Comparison of ENCODE assay signal across 8 cellular contexts in genomic region chrX:69615323-69615722, GRCh38. TPM values are rescaled to one million over a fixed set of nuclear protein-coding genes. Genes with fewer than 3 reads are reported as not detected.
DNase-seq lines count a peak whose midpoint lies in the region; ATAC-seq and TF ChIP-seq lines count a peak whose summit lies in the region.

No MANE protein-coding gene starts in this region.

- no peaks in the 10 kb centered on the region for H3K9me3 ChIP-seq in spleen

- 11 to 55% (median 30%) methylated on average over 6 to 7 of the region's 7 CpGs for WGBS in spleen, 5 donors

- H3K4me1 Mint-ChIP-seq in activated CD8-positive, alpha-beta memory T cell treated with anti-CD3 and anti-CD28 coated beads, Interleukin-2, amount 10 ng/mL, durations not matched to agents 7 days and 5 days = peaks cover 3% of the 10 kb centered on the region
- H3K4me1 Mint-ChIP-seq in activated T-helper 17 cell treated with anti-CD3 and anti-CD28 coated beads, Interleukin-2, amount 50 U/mL, for 72 hours = peaks cover 8% of the 10 kb centered on the region

- in situ Hi-C loops in G401 (cut with HindIII; ENCODE audit: low sequenced_read_pairs) = no loop called here

- H3K36me3 ChIP-seq in spleen = no peaks in the 10 kb centered on the region

- H3K4me3 Mint-ChIP-seq in activated CD8-positive, alpha-beta memory T cell treated with anti-CD3 and anti-CD28 coated beads, Interleukin-2, amount 10 ng/mL, durations not matched to agents 7 days and 5 days = peak overlapping the region; percentile 35
- peak overlapping the region; percentile 71 for H3K4me3 Mint-ChIP-seq in activated T-helper 17 cell treated with anti-CD3 and anti-CD28 coated beads, Interleukin-2, amount 50 U/mL, for 72 hours

- no peaks in the 10 kb centered on the region for H3K36me3 Mint-ChIP-seq in activated CD8-positive, alpha-beta memory T cell treated with anti-CD3 and anti-CD28 coated beads, Interleukin-2, amount 10 ng/mL, durations not matched to agents 7 days and 5 days
- no peaks in the 10 kb centered on the region for H3K36me3 Mint-ChIP-seq in activated T-helper 17 cell treated with anti-CD3 and anti-CD28 coated beads, Interleukin-2, amount 50 U/mL, for 72 hours (ENCODE audit: low read depth)

- TF ChIP-seq POLR2A in spleen (IDR thresholded peaks at IDR 0.05) = no peak

- H3K27me3 ChIP-seq in spleen (replicated peaks in 1 of 7) = peaks cover 0 to 31% (median 17%) of the 10 kb centered on the region in 7 donors

- intact Hi-C loops in spleen (cut with DNase I; ENCODE audit: low total_unique reads) = loop anchor here (10.0 kb wide), 1 partner anchor 81 kb away; no protein-coding TSS in a partner anchor

- H3K27ac Mint-ChIP-seq in activated CD8-positive, alpha-beta memory T cell treated with anti-CD3 and anti-CD28 coated beads, Interleukin-2, amount 10 ng/mL, durations not matched to agents 7 days and 5 days = no peak overlapping the region
- H3K27ac Mint-ChIP-seq in activated T-helper 17 cell treated with anti-CD3 and anti-CD28 coated beads, Interleukin-2, amount 50 U/mL, for 72 hours = no peak overlapping the region

- no peak for DNase-seq in activated CD8-positive, alpha-beta memory T cell treated with anti-CD3 and anti-CD28 coated beads, Interleukin-2, amount 10 ng/mL, durations not matched to agents 7 days and 5 days
- no peak for DNase-seq in activated CD8-positive, alpha-beta memory T cell treated with anti-CD3 and anti-CD28 coated beads, Interleukin-2, amount 50 U/mL, for 4 hours
- DNase-seq in iPS-NIHi11 (ENCODE audit: low spot score) (peak; percentile 11), spleen (no peak), G401 (ENCODE audit: low spot score) (no peak)

- no peak for TF ChIP-seq CTCF in spleen (IDR thresholded peaks at IDR 0.05 in 8 of 11, conservative IDR thresholded peaks at IDR 0.05 in 3 of 11)

- CTCF ChIA-PET in activated CD8-positive, alpha-beta memory T cell treated with anti-CD3 and anti-CD28 coated beads, Interleukin-2, amount 10 ng/mL, durations not matched to agents 7 days and 5 days (lab: Charles Lee) = no interaction called here

- ATAC-seq in activated CD8-positive, alpha-beta memory T cell treated with anti-CD3 and anti-CD28 coated beads, Interleukin-2, amount 10 ng/mL, durations not matched to agents 7 days and 5 days = no peak
- ATAC-seq in activated T-helper 17 cell treated with anti-CD3 and anti-CD28 coated beads, Interleukin-2, amount 50 U/mL, for 72 hours (replicated peaks) = no peak
- ATAC-seq in HG02938 (IDR thresholded peaks at IDR 0.05; ENCODE audit: unreplicated experiment) = no peak
- no peak for ATAC-seq in HG02970 (IDR thresholded peaks at IDR 0.05; ENCODE audit: low FRiP score, unreplicated experiment)

- H3K27ac ChIP-seq in spleen = no peak overlapping the region

- peak overlapping the region in 5 of 8 donors; percentile 36 to 75 (median 46) for H3K4me3 ChIP-seq in spleen

- H3K9me3 Mint-ChIP-seq in activated CD8-positive, alpha-beta memory T cell treated with anti-CD3 and anti-CD28 coated beads, Interleukin-2, amount 10 ng/mL, durations not matched to agents 7 days and 5 days (ENCODE audit: low read depth) = no peaks in the 10 kb centered on the region
- no peaks in the 10 kb centered on the region for H3K9me3 Mint-ChIP-seq in activated T-helper 17 cell treated with anti-CD3 and anti-CD28 coated beads, Interleukin-2, amount 50 U/mL, for 72 hours

- peaks cover 36% of the 10 kb centered on the region for H3K27me3 Mint-ChIP-seq in activated CD8-positive, alpha-beta memory T cell treated with anti-CD3 and anti-CD28 coated beads, Interleukin-2, amount 10 ng/mL, durations not matched to agents 7 days and 5 days
- peaks cover 3% of the 10 kb centered on the region for H3K27me3 Mint-ChIP-seq in activated T-helper 17 cell treated with anti-CD3 and anti-CD28 coated beads, Interleukin-2, amount 50 U/mL, for 72 hours

- H3K4me1 ChIP-seq in spleen = peaks cover 0 to 9% (median 0%) of the 10 kb centered on the region in 6 donors

RNA-seq across cellular contexts. Expression of gene EDA, which starts 0.6 kb away (rescaled TPM):
- under 1 TPM; 0.79 to 0.96 TPM for total RNA-seq in activated CD8-positive, alpha-beta memory T cell treated with anti-CD3 and anti-CD28 coated beads, Interleukin-2, amount 10 ng/mL, durations not matched to agents 7 days and 5 days
- total RNA-seq in activated T-helper 17 cell treated with anti-CD3 and anti-CD28 coated beads, Interleukin-2, amount 50 U/mL, for 72 hours = 1 to 10 TPM; 2.2 to 6.5 TPM
- total RNA-seq in spleen = 1 to 10 TPM; 3.1 to 7.2 (median 3.6) TPM
- under 1 TPM; 0.28 to 0.42 (median 0.30) TPM for polyA plus RNA-seq in spleen
- total RNA-seq in G401 (2014; rRNA removed; shearing (Covaris generic)) = 1.6 and 3.3 TPM in 2 replicates
